ENCODE assay signal across 15 cellular contexts in the genomic region with DNA sequence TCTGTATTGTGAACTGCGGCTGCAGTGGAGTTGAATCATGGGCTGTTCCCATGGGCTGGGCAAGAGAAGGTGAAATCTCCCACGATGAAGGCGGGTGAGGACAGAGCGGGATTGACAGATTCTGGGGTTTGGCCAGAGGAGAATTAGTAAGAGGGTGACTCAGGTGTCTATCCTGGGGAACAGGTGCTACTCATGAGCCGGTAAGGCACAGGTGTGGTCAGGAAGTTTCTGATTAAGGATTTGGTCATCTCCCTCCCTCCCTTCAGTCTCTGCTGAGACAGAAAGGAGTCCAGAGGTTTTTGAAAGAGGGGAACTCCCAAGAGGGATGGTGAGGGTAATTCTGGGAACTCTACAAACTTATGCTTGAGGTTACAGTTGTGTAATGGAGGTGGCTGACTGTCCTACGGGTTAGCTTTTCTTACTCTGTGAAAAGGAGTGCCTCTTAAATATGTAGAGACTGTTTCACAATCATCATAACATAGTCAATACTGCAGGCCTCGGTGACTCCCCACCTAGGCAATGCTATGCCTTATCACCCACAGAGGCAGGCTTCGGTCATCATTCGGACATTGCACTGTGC. TPM values are rescaled to one million over a fixed set of nuclear protein-coding genes. Genes with fewer than 3 reads are reported as not detected.
DNase-seq lines count a peak whose midpoint lies in the region; ATAC-seq and TF ChIP-seq lines count a peak whose summit lies in the region.
"Had no signal": no experiment of that assay in that cellular context is flagged by ENCODE, and none has a peak within 500 bp of the region (broad histone marks: within the 10 kb centered on the region; RNA-seq: fewer than 3 reads in every experiment).

No MANE protein-coding gene starts in this region.

- no peak overlapping the region for H4K91ac ChIP-seq in H9 (ENCODE audit: insufficient read length, low read depth, low read length)

- H3K9me3 Mint-ChIP-seq in H9 = no peaks in the 10 kb centered on the region
- H3K9me3 Mint-ChIP-seq: activated CD4-positive, alpha-beta T cell treated with anti-CD3 and anti-CD28 coated beads, Interleukin-2, amount 10 ng/mL, durations not matched to agents 24 days and 14 days had no signal

- DNase-seq in AG10803 (ENCODE audit: low read depth) (peak; percentile 18), HuH-7 (ENCODE audit: low spot score) (peak; percentile 37), amniotic epithelial cell (ENCODE audit: low read depth) (peak; percentile 73), lung (ENCODE audit: low spot score) (peak; percentile 61), NCI-H187 (lab: John Stamatoyannopoulos, UW) (no peak), H9 (no peak), sigmoid colon (no peak), left lobe of liver (ENCODE audit: low spot score) (no peak)
- DNase-seq: activated CD4-positive, alpha-beta T cell treated with anti-CD3 and anti-CD28 coated beads, Interleukin-2, amount 10 ng/mL, durations not matched to agents 24 days and 14 days; C1 segment of cervical spinal cord; MM.1S; NCI-H524 treated with DMSO at 0.1 percent for 48 hours; SK-N-SH; stimulated activated naive CD4-positive, alpha-beta T cell treated with Interleukin-2 at 50 U/mL for 16 hours had no signal

- 54 to 57% methylated on average over 9 of the region's 9 CpGs for WGBS in lung, 2 donors
- WGBS in H9 (ENCODE audit: extremely low coverage, insufficient read length, low lambda C conversion rate) = no CpG with 5 or more reads among the region's 9 CpGs
- WGBS in sigmoid colon, 2 donors = 20 to 63% methylated on average over 9 of the region's 9 CpGs

- H2BK15ac ChIP-seq in H9 (ENCODE audit: low read depth, low read length) = no peak overlapping the region

- no peak overlapping the region for H4K5ac ChIP-seq in H9 (ENCODE audit: insufficient read length, low read depth, low read length)

- H3K79me2 ChIP-seq in H9 (ENCODE audit: insufficient read depth, low read length) = no peaks in the 10 kb centered on the region

- no peaks in the 10 kb centered on the region for H3K23me2 ChIP-seq in H9 (ENCODE audit: insufficient read length, low read depth, low read length, poor library complexity, severe bottlenecking)

- H3K4me1 ChIP-seq in lung (ENCODE audit: control insufficient read depth in 2 of 2, insufficient read depth in 2 of 2, low read length in 2 of 2) = peaks cover 9 to 17% of the 10 kb centered on the region in 2 donors
- no peaks in the 10 kb centered on the region for H3K4me1 ChIP-seq in H9 (ENCODE audit: insufficient read depth, low read length)
- no peaks in the 10 kb centered on the region for H3K4me1 ChIP-seq in sigmoid colon

- H3K4me2 ChIP-seq in H9 (ENCODE audit: insufficient read depth, insufficient read length, low read length) = no peak overlapping the region
- H3K4me2 ChIP-seq: SK-N-SH had no signal

- TF ChIP-seq CTCF in AG10803 (conservative IDR thresholded peaks at IDR 0.05; ENCODE audit: low read length) = no peak
- no peak for TF ChIP-seq CTCF in lung (IDR thresholded peaks at IDR 0.05; ENCODE audit: control extremely low read depth, extremely low read depth)
- no peak for TF ChIP-seq CTCF in H9 (conservative IDR thresholded peaks at IDR 0.05)
- no peak for TF ChIP-seq CTCF in sigmoid colon (IDR thresholded peaks at IDR 0.05)

- no peak overlapping the region for H4K8ac ChIP-seq in H9 (replicated peaks; ENCODE audit: insufficient read length, low read depth, low read length)

- no peak overlapping the region for H3K14ac ChIP-seq in H9 (ENCODE audit: insufficient read depth, low read length)

- no peak overlapping the region for H2BK5ac ChIP-seq in H9 (ENCODE audit: insufficient read length, low read length)

- no peak overlapping the region for H3K56ac ChIP-seq in H9 (ENCODE audit: insufficient read length, low read depth, low read length)

- no peak overlapping the region for H3K9ac ChIP-seq in H9 (ENCODE audit: extremely low read depth, insufficient read length, low read length)
- H3K9ac ChIP-seq: SK-N-SH had no signal

- H3T11ph ChIP-seq in H9 (ENCODE audit: low read length) = no peak overlapping the region

- intact Hi-C loops in sigmoid colon (cut with DNase I) = no loop called here

- H3K27me3 ChIP-seq in lung (ENCODE audit: control insufficient read depth, insufficient read depth) (no peaks in the 10 kb centered on the region), H9 (ENCODE audit: insufficient read depth, low read length) (no peaks in the 10 kb centered on the region), sigmoid colon (no peaks in the 10 kb centered on the region)

- no peak overlapping the region for H2BK12ac ChIP-seq in H9 (ENCODE audit: insufficient read length, low read depth, low read length)

- no peaks in the 10 kb centered on the region for H3K79me1 ChIP-seq in H9 (ENCODE audit: insufficient read depth, low read depth, low read length, poor library complexity, severe bottlenecking)

- no peak overlapping the region for H3K27ac Mint-ChIP-seq in H9
- H3K27ac Mint-ChIP-seq: activated naive CD8-positive, alpha-beta T cell had no signal

- H3K36me3 ChIP-seq in lung (ENCODE audit: control insufficient read depth in 2 of 2, insufficient read depth in 2 of 2, low read length in 2 of 2) (no peaks in the 10 kb centered on the region), sigmoid colon (no peaks in the 10 kb centered on the region)

- no peak overlapping the region for H2AFZ ChIP-seq in H9 (ENCODE audit: low read length)

- no peak overlapping the region for H3K4me3 Mint-ChIP-seq in H9
- H3K4me3 Mint-ChIP-seq: activated CD4-positive, alpha-beta T cell treated with anti-CD3 and anti-CD28 coated beads, Interleukin-2, amount 10 ng/mL, durations not matched to agents 24 days and 14 days; activated naive CD8-positive, alpha-beta T cell had no signal

- no peak overlapping the region for H2BK20ac ChIP-seq in H9 (ENCODE audit: low read depth, low read length, poor library complexity, severe bottlenecking)

- no peak for TF ChIP-seq POLR2A in sigmoid colon (IDR thresholded peaks at IDR 0.05)

- no peak overlapping the region for H3K23ac ChIP-seq in H9 (ENCODE audit: insufficient read length, low read depth, low read length)

- H3K27me3 Mint-ChIP-seq in H9 (ENCODE audit: low read depth) = no peaks in the 10 kb centered on the region
- H3K27me3 Mint-ChIP-seq: activated CD4-positive, alpha-beta T cell treated with anti-CD3 and anti-CD28 coated beads, Interleukin-2, amount 10 ng/mL, durations not matched to agents 24 days and 14 days; activated naive CD8-positive, alpha-beta T cell had no signal

- H3K4me3 ChIP-seq in AG10803 (ENCODE audit: low read length) (no peak overlapping the region), lung (no peak overlapping the region), sigmoid colon (no peak overlapping the region)

- H3K18ac ChIP-seq in H9 (ENCODE audit: insufficient read length, low read depth, low read length) = no peak overlapping the region

- no peak overlapping the region for H3K4ac ChIP-seq in H9 (ENCODE audit: low read depth, low read length)

- no peak for TF ChIP-seq EP300 in sigmoid colon (IDR thresholded peaks at IDR 0.05)

- ATAC-seq in lung (ENCODE audit: insufficient read depth, low FRiP score) = peak; percentile 90
- ATAC-seq in left lobe of liver = no peak

- H4K20me1 ChIP-seq in H9 (ENCODE audit: control insufficient read depth, insufficient read depth, insufficient read length) = no peaks in the 10 kb centered on the region

- H3K9me3 ChIP-seq in lung (ENCODE audit: control insufficient read depth in 2 of 2, insufficient read depth in 1 of 2, low read length in 1 of 2) = no peaks in the 10 kb centered on the region
- H3K9me3 ChIP-seq in H9 (ENCODE audit: control insufficient read depth, low read depth, low read length) = no peaks in the 10 kb centered on the region
- H3K9me3 ChIP-seq in sigmoid colon = no peaks in the 10 kb centered on the region
- H3K9me3 ChIP-seq: SK-N-SH had no signal

- no peak overlapping the region for H2BK120ac ChIP-seq in H9 (ENCODE audit: low read depth, low read length, poor library complexity, severe bottlenecking)

- 0 out of 4 replicates have a peak, but pooled peaks cover 0 to 8% of the 10 kb centered on the region in 2 experiments for H3K4me1 Mint-ChIP-seq in H9

- H3K27ac ChIP-seq in lung (ENCODE audit: low read depth in 1 of 2, low read length in 1 of 2) = peak overlapping the region in 1 of 2 donors; percentile 51
- no peak overlapping the region for H3K27ac ChIP-seq in H9 (ENCODE audit: insufficient read length, low read depth, low read length)
- no peak overlapping the region for H3K27ac ChIP-seq in sigmoid colon

- H2AK5ac ChIP-seq in H9 (ENCODE audit: insufficient read length, low read length) = no peak overlapping the region

- H3K36me3 Mint-ChIP-seq in H9 (ENCODE audit: insufficient read depth in 1 of 3, low read depth in 3 of 3) = no peaks in the 10 kb centered on the region

RNA-seq across cellular contexts. Expression of a gene that starts 31.5 kb away (rescaled TPM):
- total RNA-seq in lung (100 to 1,000 TPM in 1 of 2 donors, 10 to 100 TPM in 1; 58.0 to 106 TPM), H9 (2021) (18.4 and 20.5 TPM in 2 replicates), sigmoid colon (10 to 100 TPM; 19.6 to 88.0 (median 22.9) TPM), left lobe of liver (9.5 TPM)
- polyA plus RNA-seq in lung (100 to 1,000 TPM in 1 of 2 donors, 10 to 100 TPM in 1; 85.1 to 242 TPM), sigmoid colon (100 to 1,000 TPM in 2 of 3 donors, 10 to 100 TPM in 1; 97.9 to 230 (median 161) TPM)

RNA-seq across cellular contexts. Expression of a gene that starts 45.0 kb away (rescaled TPM):
- 10 to 100 TPM; 36.8 to 48.6 TPM for total RNA-seq in lung
- 10 to 100 TPM; 36.8 to 56.0 TPM for polyA plus RNA-seq in lung
- 38.1 and 40.0 TPM in 2 replicates for total RNA-seq in H9 (2021)
- 10 to 100 TPM; 41.0 to 56.6 (median 47.9) TPM for total RNA-seq in sigmoid colon
- polyA plus RNA-seq in sigmoid colon = 10 to 100 TPM; 42.0 to 49.5 (median 47.3) TPM
- total RNA-seq in left lobe of liver = 16.5 TPM

RNA-seq across cellular contexts. Expression of a gene that starts 59.5 kb away (rescaled TPM):
- total RNA-seq in lung = 1 to 10 TPM in 1 of 2 donors, under 1 TPM in 1; 0.86 to 1.6 TPM
- polyA plus RNA-seq in lung = 1 to 10 TPM in 1 of 2 donors, under 1 TPM in 1; 0.27 to 1.2 TPM
- 0.28 and 0.44 TPM in 2 replicates for total RNA-seq in H9 (2021)
- 1 to 10 TPM in 1 of 4 donors, under 1 TPM in 3; 0.28 to 1.1 (median 0.34) TPM for total RNA-seq in sigmoid colon
- under 1 TPM in 2 of 3 donors, not detected in 1; under 0.01 to 0.31 TPM for polyA plus RNA-seq in sigmoid colon
- total RNA-seq in left lobe of liver = 0.25 TPM

Comparison
In these comparisons a context has a peak if more than half of its experiments do, and no peak if none do; other contexts are left out.
1. DNase-seq: peak in AG10803 (single experiment), HuH-7 (single experiment), amniotic epithelial cell (single experiment) and lung (single experiment); none in NCI-H187 (0 of 2), H9 (single experiment), sigmoid colon (single experiment) and left lobe of liver (single experiment).